ENCODE assay signal across 26 cellular contexts in genomic region chr13:67318398-67318797, GRCh38.
"Had no signal": no experiment of that assay in that cellular context is flagged by ENCODE, and none has a peak within 500 bp of the region (broad histone marks: within the 10 kb centered on the region; RNA-seq: fewer than 3 reads in every experiment).

No MANE protein-coding gene starts in this region.

- H3K4me1 ChIP-seq: esophagus squamous epithelium, gastrocnemius medialis, psoas muscle, sigmoid colon, stomach, thyroid gland, vagina had no signal

- H3K36me3 ChIP-seq: esophagus squamous epithelium, gastrocnemius medialis, ovary, sigmoid colon, stomach, thyroid gland, vagina had no signal

- H3K27me3 Mint-ChIP-seq: memory B cell had no signal

- H3K4me3 ChIP-seq: esophagus squamous epithelium, gastrocnemius medialis, lung, ovary, psoas muscle, sigmoid colon, stomach, thyroid gland, vagina had no signal

- H3K36me3 Mint-ChIP-seq: memory B cell; natural killer cell; stimulated activated effector memory CD8-positive, alpha-beta T cell treated with anti-CD3 and anti-CD28 coated beads, Interleukin-12 subunit alpha, Interleukin-12 subunit beta, amount 100 ng/mL, for 72 hours had no signal

- H3K9me3 ChIP-seq: esophagus squamous epithelium, gastrocnemius medialis, ovary, psoas muscle, sigmoid colon, stomach, thyroid gland, vagina had no signal

- H3K27ac Mint-ChIP-seq: memory B cell; natural killer cell; stimulated activated effector memory CD8-positive, alpha-beta T cell treated with anti-CD3 and anti-CD28 coated beads, Interleukin-12 subunit alpha, Interleukin-12 subunit beta, amount 100 ng/mL, for 72 hours had no signal

- ATAC-seq: gastrocnemius medialis; left lobe of liver; natural killer cell; psoas muscle; right cardiac atrium; stimulated activated effector memory CD8-positive, alpha-beta T cell treated with anti-CD3 and anti-CD28 coated beads, Interleukin-12 subunit alpha, Interleukin-12 subunit beta, amount 100 ng/mL, for 72 hours had no signal

- H3K27ac ChIP-seq: esophagus squamous epithelium, gastrocnemius medialis, ovary, psoas muscle, sigmoid colon, stomach, thyroid gland, vagina had no signal

- H3K9me3 Mint-ChIP-seq: stimulated activated effector memory CD8-positive, alpha-beta T cell treated with anti-CD3 and anti-CD28 coated beads, Interleukin-12 subunit alpha, Interleukin-12 subunit beta, amount 100 ng/mL, for 72 hours had no signal

- H3K27me3 ChIP-seq: esophagus squamous epithelium, gastrocnemius medialis, ovary, sigmoid colon, stomach, thyroid gland, vagina had no signal

- FAIRE-seq: endothelial cell of umbilical vein, kidney had no signal

- H3K4me3 Mint-ChIP-seq: memory B cell; natural killer cell; stimulated activated effector memory CD8-positive, alpha-beta T cell treated with anti-CD3 and anti-CD28 coated beads, Interleukin-12 subunit alpha, Interleukin-12 subunit beta, amount 100 ng/mL, for 72 hours had no signal

- DNase-seq: dermis blood vessel endothelial cell; effector memory CD4-positive, alpha-beta T cell; erythroblast; esophagus squamous epithelium; gastrocnemius medialis; head of caudate nucleus; kidney; natural killer cell; occipital lobe; ovary; posterior cingulate gyrus; psoas muscle; right cardiac atrium; sigmoid colon; stimulated activated CD4-positive, alpha-beta T cell treated with anti-CD3 and anti-CD28 coated beads, Interleukin-2, amount 100 ng/mL, for 24 hours; stimulated activated CD4-positive, alpha-beta T cell treated with anti-CD3 and anti-CD28 coated beads, Interleukin-4, amount 100 ng/mL, for 24 hours; stimulated activated naive CD4-positive, alpha-beta T cell treated with Interleukin-2 at 50 U/mL for 16 hours; stomach; thyroid gland; trophoblast cell had no signal

- H3K4me1 Mint-ChIP-seq: memory B cell; natural killer cell; stimulated activated effector memory CD8-positive, alpha-beta T cell treated with anti-CD3 and anti-CD28 coated beads, Interleukin-12 subunit alpha, Interleukin-12 subunit beta, amount 100 ng/mL, for 72 hours had no signal
